17 cellular contexts compared by ENCODE assay signal in genomic region chr5:176441921-176442323, GRCh38. TPM values are rescaled to one million over a fixed set of nuclear protein-coding genes. Genes with fewer than 3 reads are reported as not detected.
DNase-seq lines count a peak whose midpoint lies in the region; ATAC-seq and TF ChIP-seq lines count a peak whose summit lies in the region.
"Had no signal": no experiment of that assay in that cellular context is flagged by ENCODE, and none has a peak within 500 bp of the region (broad histone marks: within the 10 kb centered on the region; RNA-seq: fewer than 3 reads in every experiment).

No MANE protein-coding gene starts in this region.

- H3K36me3 ChIP-seq in H7 (replicated peaks; ENCODE audit: control insufficient read depth, insufficient read depth, low read length), result no peaks in the 10 kb centered on the region
- H3K36me3 ChIP-seq: prostate gland had no signal

- ATAC-seq in HG03135 (IDR thresholded peaks at IDR 0.05; ENCODE audit: unreplicated experiment) (no peak), GM21447 (IDR thresholded peaks at IDR 0.05; ENCODE audit: unreplicated experiment) (no peak)
- ATAC-seq: activated CD8-positive, alpha-beta T cell treated with anti-CD3 and anti-CD28 coated beads for 36 hours; mucosa of descending colon; T-helper 17 cell had no signal

- H3K4me3 ChIP-seq in H7 (ENCODE audit: insufficient read depth, low read depth, low read length) (0 out of 2 replicates have a peak overlapping the region, but pooled peaks have one; percentile 1), cardiac fibroblast (replicated peaks in 1 of 2; ENCODE audit: low read depth in 2 of 2, low read length in 2 of 2) (no peak overlapping the region)
- H3K4me3 ChIP-seq: coronary artery, mucosa of descending colon, prostate gland had no signal

- DNase-seq in H7, result peak; percentile 31
- DNase-seq in NCI-H69 (lab: John Stamatoyannopoulos, UW), result peak; percentile 22
- DNase-seq in cardiac fibroblast (ENCODE audit: low read depth in 2 of 2), result peak; percentile 50 to 63
- DNase-seq in lung microvascular endothelial cell (ENCODE audit: low read depth in 2 of 2), result peak; percentile 90 to 95
- no peak for DNase-seq in activated effector memory CD4-positive, alpha-beta T cell treated with anti-CD3 and anti-CD28 coated beads, Interleukin-2, amount 50 U/mL, for 16 hours
- no peak for DNase-seq in SHP77 treated with DMSO at 0.1 percent for 48 hours (lab: John Stamatoyannopoulos, UW)
- DNase-seq: activated CD8-positive, alpha-beta T cell treated with anti-CD3 and anti-CD28 coated beads for 36 hours; HFFc6; MM.1S; mucosa of descending colon; NCI-H526 treated with DMSO at 0.1 percent for 48 hours; stimulated activated CD4-positive, alpha-beta T cell treated with anti-CD3 and anti-CD28 coated beads, Interleukin-4, amount 100 ng/mL, for 4 hours; T-helper 17 cell had no signal

- TF ChIP-seq CTCF in cardiac fibroblast (IDR thresholded peaks at IDR 0.05; ENCODE audit: low read depth, low read length), result no peak

- H3K27me3 ChIP-seq in H7 (ENCODE audit: control insufficient read depth, insufficient read depth, low read length), result no peaks in the 10 kb centered on the region

RNA-seq across cellular contexts. Expression of gene FAF2, which starts 6.3 kb away (rescaled TPM):
- 36.2 and 37.6 TPM in 2 replicates for total RNA-seq in H7 (2014; rRNA removed; shearing (Covaris generic))
- 30.1 and 57.3 TPM in 2 replicates for total RNA-seq in lung microvascular endothelial cell

RNA-seq across cellular contexts. Expression of gene CLTB, which starts 25.6 kb away (rescaled TPM):
- total RNA-seq in H7 (2014; rRNA removed; shearing (Covaris generic)), result 50.5 and 67.2 TPM in 2 replicates
- 90.7 and 171 TPM in 2 replicates for total RNA-seq in lung microvascular endothelial cell

RNA-seq across cellular contexts. Expression of gene HIGD2A, which starts 53.4 kb away (rescaled TPM):
- total RNA-seq in H7 (2014; rRNA removed; shearing (Covaris generic)), result 232 and 237 TPM in 2 replicates
- total RNA-seq in lung microvascular endothelial cell, result 35.1 and 41.3 TPM in 2 replicates

RNA-seq across cellular contexts. Expression of gene NOP16, which starts 53.5 kb away (rescaled TPM):
- total RNA-seq in H7 (2014; rRNA removed; shearing (Covaris generic)), result 46.9 and 56.2 TPM in 2 replicates
- total RNA-seq in lung microvascular endothelial cell, result 9.4 and 11.7 TPM in 2 replicates

Comparison
In these comparisons a context has a peak if more than half of its experiments do, and no peak if none do; other contexts are left out.
1. DNase-seq: peak in H7 (single experiment), NCI-H69 (single experiment), cardiac fibroblast (2 of 2) and lung microvascular endothelial cell (2 of 2); none in activated effector memory CD4-positive, alpha-beta T cell treated with anti-CD3 and anti-CD28 coated beads, Interleukin-2, amount 50 U/mL, for 16 hours (single experiment) and SHP77 treated with DMSO at 0.1 percent for 48 hours (single experiment).